ENCODE assay signal across 8 cellular contexts in the genomic region with DNA sequence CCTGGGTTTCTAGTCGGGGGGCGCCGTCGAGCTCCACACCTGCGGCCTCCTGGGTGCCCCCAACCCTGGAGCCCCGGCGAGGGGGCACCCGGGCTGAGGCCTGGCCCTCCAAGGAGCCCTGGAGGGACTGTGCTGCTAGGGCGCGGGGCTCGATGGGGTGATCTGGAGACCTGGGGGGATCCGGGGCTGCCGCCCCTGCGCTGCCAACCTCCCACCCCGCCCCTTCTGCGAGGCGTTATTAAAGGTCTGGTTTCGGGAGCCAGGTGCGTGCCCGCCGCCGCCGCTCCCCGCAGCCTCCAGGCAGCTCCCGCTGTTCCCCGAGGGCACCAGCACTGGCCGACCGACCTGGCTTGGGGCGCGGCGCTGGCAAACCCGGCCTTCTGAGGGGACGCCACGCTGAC. TPM values are rescaled to one million over a fixed set of nuclear protein-coding genes. Genes with fewer than 3 reads are reported as not detected.
DNase-seq lines count a peak whose midpoint lies in the region; ATAC-seq and TF ChIP-seq lines count a peak whose summit lies in the region.

No MANE protein-coding gene starts in this region.

- H3K4me1 Mint-ChIP-seq in Caco-2 (ENCODE audit: low read depth, unreplicated experiment), result peaks cover 11% of the 10 kb centered on the region
- peaks cover 10 to 23% of the 10 kb centered on the region in 2 donors for H3K4me1 Mint-ChIP-seq in effector memory CD8-positive, alpha-beta T cell (ENCODE audit: low read depth in 2 of 2)

- no peak overlapping the region for H2BK120ac ChIP-seq in neuronal stem cell (ENCODE audit: low read depth, low read length)

- no peaks in the 10 kb centered on the region for H3K9me3 Mint-ChIP-seq in Caco-2 (ENCODE audit: unreplicated experiment)
- no peaks in the 10 kb centered on the region for H3K9me3 Mint-ChIP-seq in effector memory CD8-positive, alpha-beta T cell

- H3K9ac ChIP-seq in Karpas-422 (ENCODE audit: low read length) (peak overlapping the region; percentile 84), neuronal stem cell (ENCODE audit: low read depth, low read length, poor library complexity) (peak overlapping the region; percentile 82)

- no peak overlapping the region for H3K4ac ChIP-seq in neuronal stem cell (ENCODE audit: low read length)

- H3K9me3 ChIP-seq in Caco-2 (no peaks in the 10 kb centered on the region), Karpas-422 (ENCODE audit: low read length) (no peaks in the 10 kb centered on the region), neuronal stem cell (replicated peaks in 1 of 2; ENCODE audit: control insufficient read depth in 2 of 2, insufficient read depth in 1 of 2, low read depth in 1 of 2, low read length in 2 of 2) (no peaks in the 10 kb centered on the region)

- POLR2A ChIA-PET in Caco-2 (lab: Charles Lee), result interaction anchor here (0.6 to 1.1 kb wide), 5 partner anchors 31 to 268 kb away, joined by 5 to 10 read pairs (median 6); no protein-coding TSS in a partner anchor

- peak overlapping the region; percentile 53 for H3K18ac ChIP-seq in neuronal stem cell (ENCODE audit: low read length)

- no peak overlapping the region for H3K14ac ChIP-seq in neuronal stem cell (ENCODE audit: low read length)

- no peak for ATAC-seq in effector memory CD8-positive, alpha-beta T cell (replicated peaks)
- ATAC-seq in HG02884 (IDR thresholded peaks at IDR 0.05; ENCODE audit: unreplicated experiment) (no peak), GM21360 (IDR thresholded peaks at IDR 0.05; ENCODE audit: unreplicated experiment) (no peak)

- H2BK15ac ChIP-seq in neuronal stem cell (ENCODE audit: low read length), result peak overlapping the region; percentile 40

- H4K8ac ChIP-seq in neuronal stem cell (ENCODE audit: low read depth, low read length), result no peak overlapping the region

- H3K9me2 ChIP-seq in Karpas-422 (replicated peaks; ENCODE audit: insufficient read depth, low read length), result no peaks in the 10 kb centered on the region

- H3K27me3 Mint-ChIP-seq in Caco-2 (ENCODE audit: insufficient read depth, unreplicated experiment), result no peaks in the 10 kb centered on the region
- no peaks in the 10 kb centered on the region for H3K27me3 Mint-ChIP-seq in effector memory CD8-positive, alpha-beta T cell

- BruUV-seq in Caco-2 (replicated peaks; lab: Mats Ljungman, UMichigan), result no TSS peak

- peak overlapping the region; percentile 72 for H3K4me3 Mint-ChIP-seq in Caco-2 (ENCODE audit: unreplicated experiment)
- peak overlapping the region; percentile 89 for H3K4me3 Mint-ChIP-seq in effector memory CD8-positive, alpha-beta T cell

- H2BK12ac ChIP-seq in neuronal stem cell (ENCODE audit: low read length), result no peak overlapping the region

- peaks cover 22% of the 10 kb centered on the region for H3K79me1 ChIP-seq in neuronal stem cell (ENCODE audit: low read depth, low read length)

- peaks cover 24% of the 10 kb centered on the region for H3K36me3 Mint-ChIP-seq in Caco-2 (ENCODE audit: insufficient read depth, unreplicated experiment)
- H3K36me3 Mint-ChIP-seq in effector memory CD8-positive, alpha-beta T cell (ENCODE audit: insufficient read depth), result peaks cover 27% of the 10 kb centered on the region

- H3K27ac ChIP-seq in Karpas-422 (ENCODE audit: low read length), result no peak overlapping the region
- H3K27ac ChIP-seq in neuronal stem cell (replicated peaks; ENCODE audit: low read length), result no peak overlapping the region

- H3K27me3 ChIP-seq in Caco-2 (replicated peaks; ENCODE audit: control insufficient read depth, insufficient read depth, low read length), result no peaks in the 10 kb centered on the region
- no peaks in the 10 kb centered on the region for H3K27me3 ChIP-seq in Karpas-422 (ENCODE audit: low read length)
- no peaks in the 10 kb centered on the region for H3K27me3 ChIP-seq in neuronal stem cell (ENCODE audit: control insufficient read depth in 3 of 3, insufficient read depth in 3 of 3, low read depth in 1 of 3, low read length in 3 of 3)

- H3K79me2 ChIP-seq in Karpas-422 (ENCODE audit: low read length), result peaks cover 9% of the 10 kb centered on the region

- WGBS in neuronal stem cell (ENCODE audit: extremely low coverage in 2 of 2, insufficient read length in 2 of 2, insufficient replicate concordance in 1 of 2), 2 donors, result no CpG with 5 or more reads among the region's 34 CpGs

- H3K36me3 ChIP-seq in Caco-2 (ENCODE audit: control insufficient read depth, insufficient read depth, low read length), result no peaks in the 10 kb centered on the region; the same call in 1 of the 2 replicates
- H3K36me3 ChIP-seq in Karpas-422 (ENCODE audit: insufficient read depth, low read length), result no peaks in the 10 kb centered on the region
- peaks cover 25 to 34% of the 10 kb centered on the region in 2 donors for H3K36me3 ChIP-seq in neuronal stem cell (replicated peaks in 1 of 2; ENCODE audit: control insufficient read depth in 2 of 2, insufficient read depth in 2 of 2, low read length in 2 of 2)

- H3K27ac Mint-ChIP-seq in Caco-2 (ENCODE audit: unreplicated experiment), result no peak overlapping the region
- no peak overlapping the region for H3K27ac Mint-ChIP-seq in effector memory CD8-positive, alpha-beta T cell

- H3K4me3 ChIP-seq in Caco-2 (ENCODE audit: low read depth, low read length) (peak overlapping the region; percentile 91), Karpas-422 (ENCODE audit: low read length) (peak overlapping the region; percentile 90), neuronal stem cell (ENCODE audit: low read length in 2 of 2) (peak overlapping the region; percentile 67 to 79)

- H2BK5ac ChIP-seq in neuronal stem cell (ENCODE audit: low read length), result peak overlapping the region; percentile 85

- no peak overlapping the region for H4K91ac ChIP-seq in neuronal stem cell (ENCODE audit: low read depth, low read length, poor library complexity)

- H3K4me2 ChIP-seq in Karpas-422 (ENCODE audit: low read depth, low read length, poor library complexity, severe bottlenecking) (peak overlapping the region; percentile 66), neuronal stem cell (ENCODE audit: insufficient read depth, low read length, poor library complexity, severe bottlenecking) (peak overlapping the region; percentile 87)

- intact Hi-C loops in Caco-2 (cut with micrococcal nuclease; ENCODE audit: unreplicated experiment), result no loop called here

- H3K4me1 ChIP-seq in Caco-2, result peaks cover 17% of the 10 kb centered on the region
- peaks cover 8% of the 10 kb centered on the region for H3K4me1 ChIP-seq in Karpas-422 (ENCODE audit: low read length)
- H3K4me1 ChIP-seq in neuronal stem cell (ENCODE audit: control insufficient read depth in 2 of 2, insufficient read depth in 1 of 2, low read depth in 1 of 2, low read length in 2 of 2), result peaks cover 13 to 16% of the 10 kb centered on the region in 2 donors

- peak overlapping the region; percentile 69 for H3K23ac ChIP-seq in neuronal stem cell (ENCODE audit: low read depth, low read length, poor library complexity)

- peak overlapping the region; percentile 61 for H2AK5ac ChIP-seq in neuronal stem cell (ENCODE audit: low read depth, low read length)

- CTCF ChIA-PET in Caco-2 (lab: Charles Lee), result interaction anchor here (0.6 to 1.9 kb wide), 3 partner anchors 30 to 151 kb away, joined by 11 to 13 read pairs (median 11); no protein-coding TSS in a partner anchor

- TF ChIP-seq CTCF in Caco-2 (IDR thresholded peaks at IDR 0.05; ENCODE audit: insufficient read depth in 1 of 2, low read depth in 1 of 2, low read length in 1 of 2, severe bottlenecking in 1 of 2, unreplicated experiment in 1 of 2), result no peak

- H2AFZ ChIP-seq in Karpas-422 (ENCODE audit: low read length) (no peak overlapping the region), neuronal stem cell (ENCODE audit: low read length) (peak overlapping the region; percentile 97)

- DNase-seq in Caco-2 (peak in 1 of 2 experiments; percentile 18), Karpas-422 (no peak), neuronal stem cell (ENCODE audit: low spot score) (no peak), DMS153 (lab: John Stamatoyannopoulos, UW) (no peak)
- no peak for DNase-seq in effector memory CD8-positive, alpha-beta T cell
- DNase-seq in NK-92 treated with Interleukin-12 subunit alpha and Interleukin-12 subunit beta, amount 100 ng/mL, for 24 hours (lab: John Stamatoyannopoulos, UW), result no peak

- H4K20me1 ChIP-seq in Karpas-422 (ENCODE audit: insufficient read depth, low read depth, low read length), result no peaks in the 10 kb centered on the region

RNA-seq across cellular contexts. Expression of a gene that starts 0.7 kb away (rescaled TPM):
- 32.0 and 36.5 TPM in 2 replicates for total RNA-seq in Caco-2 (2022)
- total RNA-seq in Karpas-422 (2014; rRNA removed; shearing (Covaris generic); ENCODE audit: low replicate concordance), result 10.5 and 18.0 TPM in 2 replicates
- 33.3 TPM for polyA plus RNA-seq in neuronal stem cell (2013, experiment 1 of 2)
- 32.4 TPM for polyA plus RNA-seq in neuronal stem cell (2013, experiment 2 of 2)
